ENCODE assay signal across 8 cellular contexts in genomic region chr2:158464426-158465281, GRCh38. TPM values are rescaled to one million over a fixed set of nuclear protein-coding genes. Genes with fewer than 3 reads are reported as not detected.
DNase-seq lines count a peak whose midpoint lies in the region; ATAC-seq and TF ChIP-seq lines count a peak whose summit lies in the region.

No MANE protein-coding gene starts in this region.

- DNase-seq in heart right ventricle (no peak), left ventricle myocardium superior (no peak), NCI-H69 (lab: John Stamatoyannopoulos, UW) (peak; percentile 50), epithelial cell of proximal tubule (ENCODE audit: low read depth) (no peak), transverse colon (no peak), pons (ENCODE audit: low spot score) (no peak), DMS153 treated with DMSO at 0.1 percent for 48 hours (lab: John Stamatoyannopoulos, UW; ENCODE audit: unreplicated experiment) (no peak)

- H3K27me3 ChIP-seq in heart right ventricle (no peaks in the 10 kb centered on the region), transverse colon (no peaks in the 10 kb centered on the region)

- ATAC-seq in heart right ventricle (no peak), left ventricle myocardium superior (no peak), HG02678 (IDR thresholded peaks at IDR 0.05; ENCODE audit: unreplicated experiment) (peak; percentile 73)

- no peak for TF ChIP-seq EP300 in transverse colon (IDR thresholded peaks at IDR 0.05; ENCODE audit: low read depth)

- TF ChIP-seq POLR2A in transverse colon (IDR thresholded peaks at IDR 0.05) = no peak

- intact Hi-C loops in heart right ventricle (cut with DNase I) = loop anchor here in 1 of 10 donors (5.0 kb wide), 1 partner anchor 283 kb away; no protein-coding TSS in a partner anchor
- intact Hi-C loops in left ventricle myocardium superior (cut with micrococcal nuclease) = loop anchor here (10.0 kb wide), 1 partner anchor 290 kb away; no protein-coding TSS in a partner anchor
- intact Hi-C loops in transverse colon (cut with DNase I; ENCODE audit: low total_unique reads) = no loop called here

- in situ Hi-C loops in transverse colon (cut with MboI; ENCODE audit: low pct_ligation_motif_present in 1 of 4, low pct_unique_long_range_greater_than_20kb in 1 of 4, low sequenced_read_pairs in 3 of 4) = loop anchor here in 2 of 4 donors (25.0 kb wide), 1 partner anchor 427 kb away; no protein-coding TSS in a partner anchor

- 83 to 84% methylated on average over 4 of the region's 4 CpGs for WGBS in heart right ventricle, 2 donors
- 79 to 83% methylated on average over 4 of the region's 4 CpGs for WGBS in transverse colon (ENCODE audit: low coverage in 1 of 2), 2 donors

- TF ChIP-seq CTCF in heart right ventricle (IDR thresholded peaks at IDR 0.05) = peak; percentile 17 to 58 (median 46)
- peak; percentile 68 for TF ChIP-seq CTCF in epithelial cell of proximal tubule (conservative IDR thresholded peaks at IDR 0.05; ENCODE audit: low read depth, low read length)
- TF ChIP-seq CTCF in transverse colon (IDR thresholded peaks at IDR 0.05) = peak; percentile 26 to 39 (median 35)

- H3K27ac ChIP-seq in heart right ventricle (no peak overlapping the region), transverse colon (no peak overlapping the region)

- peaks cover 0 to 7% (median 0%) of the 10 kb centered on the region in 9 donors for H3K36me3 ChIP-seq in heart right ventricle
- no peaks in the 10 kb centered on the region for H3K36me3 ChIP-seq in transverse colon

- H3K4me1 ChIP-seq in heart right ventricle = peaks cover 0 to 39% (median 14%) of the 10 kb centered on the region in 9 donors
- H3K4me1 ChIP-seq in transverse colon = no peaks in the 10 kb centered on the region

- no peaks in the 10 kb centered on the region for H3K9me3 ChIP-seq in heart right ventricle
- H3K9me3 ChIP-seq in transverse colon = no peaks in the 10 kb centered on the region

- H3K4me3 ChIP-seq in heart right ventricle (no peak overlapping the region), epithelial cell of proximal tubule (ENCODE audit: low read depth, low read length) (no peak overlapping the region), transverse colon (no peak overlapping the region)

RNA-seq across cellular contexts. Expression of gene PKP4, which starts 7.9 kb away (rescaled TPM):
- total RNA-seq in heart right ventricle (10 to 100 TPM; 36.2 to 59.0 (median 48.1) TPM), left ventricle myocardium superior (70.4 TPM), epithelial cell of proximal tubule (39.3 and 41.0 TPM in 2 replicates), transverse colon (10 to 100 TPM; 28.1 to 70.3 (median 58.3) TPM)
- polyA plus RNA-seq in heart right ventricle = 10 to 100 TPM; 17.9 to 19.2 TPM

RNA-seq across cellular contexts. Expression of gene CCDC148, which starts 8.1 kb away (rescaled TPM):
- total RNA-seq in heart right ventricle (1 to 10 TPM in 3 of 10 donors, under 1 TPM in 7; 0.36 to 1.4 (median 0.68) TPM), left ventricle myocardium superior (0.40 TPM), epithelial cell of proximal tubule (0.86 and 1.2 TPM in 2 replicates), transverse colon (under 1 TPM in 1 of 4 donors, not detected in 3; 0.48 TPM)
- polyA plus RNA-seq in heart right ventricle = under 1 TPM; 0.07 to 0.51 TPM
